Comparison of ENCODE assay signal across 14 cellular contexts in the genomic region with DNA sequence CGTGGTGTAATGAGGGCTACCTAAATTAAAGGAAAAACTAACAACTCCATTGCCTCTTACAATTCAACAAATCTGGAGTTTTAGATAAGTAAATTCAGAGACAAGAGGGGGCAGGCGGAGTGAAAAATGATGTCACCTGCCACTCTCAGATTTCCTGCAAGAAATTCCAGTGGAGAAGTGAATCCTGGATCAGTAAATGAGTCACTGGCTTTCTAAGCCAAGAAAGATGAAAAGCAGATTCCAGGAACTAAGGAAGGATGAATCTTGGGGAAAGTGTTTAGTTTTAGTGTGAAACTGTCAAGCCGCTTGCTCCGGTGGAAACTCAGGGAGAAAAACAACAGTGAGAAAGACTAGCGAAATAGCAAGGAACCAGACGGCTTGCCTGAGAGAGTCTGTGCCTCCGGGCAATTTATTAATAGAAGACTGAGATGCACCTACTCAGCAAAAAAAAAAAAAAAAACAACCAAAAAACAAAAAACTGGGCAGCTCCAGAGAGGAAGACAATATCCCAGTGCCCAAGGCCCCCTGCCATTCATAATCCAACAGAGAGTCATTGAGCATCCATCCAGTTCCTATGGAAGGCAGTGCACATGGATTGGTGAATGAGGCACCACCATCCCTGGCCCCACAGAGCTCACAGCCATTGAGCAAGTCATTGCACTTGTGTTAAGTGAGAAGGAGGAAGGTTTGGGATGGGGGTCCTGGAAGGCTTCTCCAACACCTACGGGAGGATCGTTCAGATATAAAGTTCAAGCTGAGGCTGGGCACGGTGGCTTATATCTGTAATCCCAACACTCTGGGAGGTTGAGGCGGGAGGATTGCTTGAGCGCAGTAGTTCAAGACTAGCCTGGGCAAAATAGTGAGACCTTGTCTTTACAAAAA. TPM values are rescaled to one million over a fixed set of nuclear protein-coding genes. Genes with fewer than 3 reads are reported as not detected.
DNase-seq lines count a peak whose midpoint lies in the region; ATAC-seq and TF ChIP-seq lines count a peak whose summit lies in the region.
"Had no signal": no experiment of that assay in that cellular context is flagged by ENCODE, and none has a peak within 500 bp of the region (broad histone marks: within the 10 kb centered on the region; RNA-seq: fewer than 3 reads in every experiment).

No MANE protein-coding gene starts in this region.

- peaks cover 20% of the 10 kb centered on the region for H3K4me1 Mint-ChIP-seq in MCF 10A (ENCODE audit: insufficient read depth, unreplicated experiment)

- BruUV-seq in MCF 10A (replicated peaks; lab: Mats Ljungman, UMichigan) = no TSS peak

- intact Hi-C loops in MCF 10A (cut with micrococcal nuclease) (no loop called here), breast epithelium (cut with DNase I; ENCODE audit: low total_unique reads) (loop anchor here (5.0 kb wide), 1 partner anchor 576 kb away; no protein-coding TSS in a partner anchor), mucosa of descending colon (cut with DNase I, micrococcal nuclease) (no loop called here)

- H3K9me3 ChIP-seq in breast epithelium (no peaks in the 10 kb centered on the region), iPS-15b (ENCODE audit: control insufficient read depth, insufficient read depth, low read length) (no peaks in the 10 kb centered on the region), MG63 (no peaks in the 10 kb centered on the region), mucosa of descending colon (no peaks in the 10 kb centered on the region)
- H3K9me3 ChIP-seq: stomach had no signal

- H3K27ac ChIP-seq in breast epithelium = no peak overlapping the region
- H3K27ac ChIP-seq: HL-60 had no signal

- TF ChIP-seq CTCF in MCF 10A (IDR thresholded peaks at IDR 0.05; ENCODE audit: unreplicated experiment) = no peak
- no peak for TF ChIP-seq CTCF in breast epithelium (IDR thresholded peaks at IDR 0.05)
- no peak for TF ChIP-seq CTCF in mucosa of descending colon (IDR thresholded peaks at IDR 0.05)

- CTCF ChIA-PET in MCF 10A (lab: Yijun Ruan, JAX) = interaction anchor here (0.6 to 3.3 kb wide), 11 partner anchors 10 to 300 kb away, joined by 3 to 69 read pairs (median 4); a partner anchor contains a TSS

- peaks cover 19% of the 10 kb centered on the region for H3K27me3 Mint-ChIP-seq in MCF 10A (ENCODE audit: insufficient read depth, unreplicated experiment)

- no peak for TF ChIP-seq POLR2A in breast epithelium (IDR thresholded peaks at IDR 0.05)

- H3K36me3 Mint-ChIP-seq in MCF 10A (ENCODE audit: insufficient read depth, unreplicated experiment) = no peaks in the 10 kb centered on the region

- H3K4me1 ChIP-seq in breast epithelium (no peaks in the 10 kb centered on the region), iPS-15b (ENCODE audit: control insufficient read depth, insufficient read depth, low read length) (no peaks in the 10 kb centered on the region), mucosa of descending colon (ENCODE audit: low read depth) (peaks cover 5% of the 10 kb centered on the region)

- H3K9ac ChIP-seq in iPS-15b (ENCODE audit: low read depth, low read length) = peak overlapping the region; percentile 24

- POLR2A ChIA-PET in MCF 10A (lab: Yijun Ruan, JAX) = interaction anchor here (0.6 to 2.7 kb wide), 6 partner anchors 13 to 135 kb away, joined by 3 to 21 read pairs (median 4); a partner anchor contains a TSS

- H3K27ac Mint-ChIP-seq in MCF 10A (ENCODE audit: low read depth, unreplicated experiment) = peak overlapping the region; percentile 55

- H3K4me3 ChIP-seq in breast epithelium (no peak overlapping the region), iPS-15b (ENCODE audit: low read depth, low read length) (no peak overlapping the region), MG63 (no peak overlapping the region), mucosa of descending colon (no peak overlapping the region)
- H3K4me3 ChIP-seq: stomach had no signal

- H3K27me3 ChIP-seq in breast epithelium (no peaks in the 10 kb centered on the region), iPS-15b (ENCODE audit: control insufficient read depth, insufficient read depth, low read length) (peaks cover 2% of the 10 kb centered on the region), MG63 (no peaks in the 10 kb centered on the region)
- H3K27me3 ChIP-seq: stomach had no signal

- H3K9me3 Mint-ChIP-seq in MCF 10A (ENCODE audit: unreplicated experiment) = no peaks in the 10 kb centered on the region

- H3K36me3 ChIP-seq in breast epithelium (no peaks in the 10 kb centered on the region), iPS-15b (ENCODE audit: control insufficient read depth, insufficient read depth, low read length) (no peaks in the 10 kb centered on the region), MG63 (no peaks in the 10 kb centered on the region), mucosa of descending colon (ENCODE audit: low read depth) (no peaks in the 10 kb centered on the region)
- H3K36me3 ChIP-seq: stomach had no signal

- H3K4me3 Mint-ChIP-seq in MCF 10A (ENCODE audit: unreplicated experiment) = no peak overlapping the region

- peak; percentile 58 for DNase-seq in MCF 10A (ENCODE audit: unreplicated experiment)
- no peak for DNase-seq in breast epithelium (ENCODE audit: low spot score in 2 of 2)
- DNase-seq in amniotic epithelial cell (ENCODE audit: low read depth) = peak; percentile 86
- DNase-seq in superior temporal gyrus (ENCODE audit: extremely low spot score) = peak; percentile 62
- no peak for DNase-seq in activated CD4-positive, alpha-beta T cell treated with anti-CD3 and anti-CD28 coated beads for 1 hour
- DNase-seq in MG63 = no peak
- DNase-seq in mucosa of descending colon = no peak
- DNase-seq: activated T-cell treated with anti-CD3 and anti-CD28 coated beads, Interleukin-2, amount 50 U/mL, for 1 hour; central memory CD4-positive, alpha-beta T cell; glutamatergic neuron; NCI-H146; stomach had no signal

- no peak for ATAC-seq in mucosa of descending colon

RNA-seq across cellular contexts. Expression of a gene that starts 12.1 kb away (rescaled TPM):
- total RNA-seq in MCF 10A (2022) (43.2 and 69.1 TPM in 2 replicates), breast epithelium (10 to 100 TPM; 32.0 to 50.5 (median 33.4) TPM), mucosa of descending colon (10 to 100 TPM; 10.9 to 74.7 (median 20.5) TPM)
- total RNA-seq in MG63 (2014; rRNA removed; shearing (Covaris generic); ENCODE audit: low replicate concordance) = 3.1 and 5.0 TPM in 2 replicates

RNA-seq across cellular contexts. Expression of a gene that starts 33.2 kb away (rescaled TPM):
- total RNA-seq in MCF 10A (2022) (not detected in 2 replicates), breast epithelium (not detected), mucosa of descending colon (not detected)
- not detected in 2 replicates for total RNA-seq in MG63 (2014; rRNA removed; shearing (Covaris generic); ENCODE audit: low replicate concordance)
- total RNA-seq: stomach had no signal

RNA-seq across cellular contexts. Expression of a gene that starts 35.6 kb away (rescaled TPM):
- total RNA-seq in MCF 10A (2022) (50.5 and 50.7 TPM in 2 replicates), breast epithelium (100 to 1,000 TPM; 101 to 122 (median 104) TPM), mucosa of descending colon (100 to 1,000 TPM; 152 to 253 (median 228) TPM)
- 30.8 and 42.3 TPM in 2 replicates for total RNA-seq in MG63 (2014; rRNA removed; shearing (Covaris generic); ENCODE audit: low replicate concordance)

RNA-seq across cellular contexts. Expression of a gene that starts 45.8 kb away (rescaled TPM):
- total RNA-seq in MCF 10A (2022) (29.7 and 40.6 TPM in 2 replicates), breast epithelium (10 to 100 TPM; 27.8 to 51.7 (median 38.0) TPM), mucosa of descending colon (10 to 100 TPM; 41.1 to 55.5 (median 43.4) TPM)
- total RNA-seq in MG63 (2014; rRNA removed; shearing (Covaris generic); ENCODE audit: low replicate concordance) = 26.1 and 32.2 TPM in 2 replicates

Comparison
In these comparisons a context has a peak if more than half of its experiments do, and no peak if none do; other contexts are left out.
1. DNase-seq: peak in MCF 10A (single experiment), amniotic epithelial cell (single experiment) and superior temporal gyrus (single experiment); none in breast epithelium (0 of 2), activated CD4-positive, alpha-beta T cell treated with anti-CD3 and anti-CD28 coated beads for 1 hour (single experiment), MG63 (single experiment) and mucosa of descending colon (0 of 3).